Comparison of ENCODE assay signal across 2 cellular contexts in genomic region chr2:1173528-1173927, GRCh38.
TF ChIP-seq lines count a peak whose summit lies in the region.

No MANE protein-coding gene starts in this region.

TF ChIP-seq in HEK293, 187 proteins besides CTCF, POLR2A, EP300 and RAD21:
- TF ChIP-seq ZNF645 (tag by site-specific recombination; IDR thresholded peaks at IDR 0.05) (no peak), TRIM28 (IDR thresholded peaks at IDR 0.05; ENCODE audit: borderline replicate concordance, low read length) (peak; percentile 28; the same call in 1 of the 2 replicates), SETDB1 (IDR thresholded peaks at IDR 0.05; ENCODE audit: insufficient read length, low read length) (peak; percentile 26)

TF ChIP-seq in H1, 55 proteins besides CTCF, POLR2A, EP300 and RAD21:
- no peak for TF ChIP-seq ATF2 (IDR thresholded peaks at IDR 0.05; ENCODE audit: low read length)
- TF ChIP-seq POU5F1 (IDR thresholded peaks at IDR 0.05; ENCODE audit: low read depth, low read length) = peak; percentile 22; the same call in 1 of the 2 replicates
- no peak for TF ChIP-seq TEAD4 (IDR thresholded peaks at IDR 0.05; ENCODE audit: low read depth, low read length)
- no peak for TF ChIP-seq ASH2L (IDR thresholded peaks at IDR 0.05; ENCODE audit: low read length)
- TF ChIP-seq EGR1 (IDR thresholded peaks at IDR 0.05; ENCODE audit: borderline replicate concordance, low read depth, low read length) = no peak
- no peak for TF ChIP-seq RNF2 (IDR thresholded peaks at IDR 0.05; ENCODE audit: borderline replicate concordance, low read depth, low read length, missing control alignments, poor library complexity, severe bottlenecking)
- no peak for TF ChIP-seq FOSL1 (IDR thresholded peaks at IDR 0.05; ENCODE audit: insufficient read depth, low read depth, low read length)
- no peak for TF ChIP-seq JUN (IDR thresholded peaks at IDR 0.05; ENCODE audit: low read depth, low read length)
- TF ChIP-seq SP4 (IDR thresholded peaks at IDR 0.05; ENCODE audit: low read length) = no peak
- 0 out of 2 replicates have a peak, but pooled peaks have one; percentile 77 for TF ChIP-seq TCF12 (IDR thresholded peaks at IDR 0.05; ENCODE audit: low read depth, low read length)
- TF ChIP-seq SP1 (IDR thresholded peaks at IDR 0.05; ENCODE audit: low read depth, low read length) = 0 out of 2 replicates have a peak, but pooled peaks have one; percentile 29
- no peak for TF ChIP-seq POLR2AphosphoS5 (IDR thresholded peaks at IDR 0.05; ENCODE audit: low read depth, low read length)
- peak; percentile 52; the same call in 1 of the 2 replicates for TF ChIP-seq GTF2F1 (IDR thresholded peaks at IDR 0.05; ENCODE audit: borderline replicate concordance, low read depth, low read length)
- TF ChIP-seq CREB1 (IDR thresholded peaks at IDR 0.05) = no peak
- TF ChIP-seq USF2 (IDR thresholded peaks at IDR 0.05; ENCODE audit: low read length) = no peak
- TF ChIP-seq KDM1A (IDR thresholded peaks at IDR 0.05; ENCODE audit: borderline replicate concordance, low read length) = no peak
- no peak for TF ChIP-seq TAF7 (optimal IDR thresholded peaks at IDR 0.05; ENCODE audit: borderline replicate concordance, low read depth, low read length)
- no peak for TF ChIP-seq HDAC6 (IDR thresholded peaks at IDR 0.05; ENCODE audit: low read depth, low read length)
- no peak for TF ChIP-seq EZH2 (IDR thresholded peaks at IDR 0.05; ENCODE audit: low read depth, low read length, severe bottlenecking)
- TF ChIP-seq CTBP2 (IDR thresholded peaks at IDR 0.05; ENCODE audit: borderline replicate concordance, insufficient read depth, insufficient read length, low read length) = no peak
- TF ChIP-seq E2F6 (IDR thresholded peaks at IDR 0.05) = 0 out of 2 replicates have a peak, but pooled peaks have one; percentile 24
- TF ChIP-seq CEBPB (IDR thresholded peaks at IDR 0.05; ENCODE audit: low read depth, low read length) = no peak
- TF ChIP-seq BACH1 (IDR thresholded peaks at IDR 0.05; ENCODE audit: low read length) = no peak
